ENCODE assay signal across 8 cellular contexts in genomic region chr9:133048595-133048994, GRCh38. TPM values are rescaled to one million over a fixed set of nuclear protein-coding genes. Genes with fewer than 3 reads are reported as not detected.
A peak's percentile ranks its signal among the peaks of the same experiment; 100 is the strongest.
DNase-seq lines count a peak whose midpoint lies in the region; ATAC-seq and TF ChIP-seq lines count a peak whose summit lies in the region.

No MANE protein-coding gene starts in this region.

- DNase-seq in activated CD4-positive, CD25-positive, alpha-beta regulatory T cell (lab: John Stamatoyannopoulos, UW) = no peak
- DNase-seq in NCI-H2171 treated with DMSO at 0.1 percent for 48 hours (lab: John Stamatoyannopoulos, UW) = peak; percentile 65
- peak in 29 of 61 donors; percentile 2 to 50 (median 25) for DNase-seq in caudate nucleus (lab: John Stamatoyannopoulos, UW)
- no peak for DNase-seq in natural killer cell
- no peak for DNase-seq in NCI-H2029 treated with DMSO at 0.1 percent for 48 hours (lab: John Stamatoyannopoulos, UW)

- peaks cover 0 to 8% of the 10 kb centered on the region in 2 donors for H3K4me1 Mint-ChIP-seq in natural killer cell

- H3K27me3 Mint-ChIP-seq in natural killer cell (ENCODE audit: low read depth in 2 of 2) = no peaks in the 10 kb centered on the region

- H3K36me3 Mint-ChIP-seq in natural killer cell = no peaks in the 10 kb centered on the region

- no peak for TF ChIP-seq CTCF in natural killer cell (IDR thresholded peaks at IDR 0.05)

- ATAC-seq in activated CD4-positive, CD25-positive, alpha-beta regulatory T cell treated with anti-CD3 and anti-CD28 coated beads, Interleukin-2, amount 50 U/mL, for 24 hours = peak; percentile 51 to 63
- ATAC-seq in natural killer cell = peak in 2 of 3 donors; percentile 57 to 64
- no peak for ATAC-seq in GM21526 (IDR thresholded peaks at IDR 0.05; ENCODE audit: low FRiP score, unreplicated experiment)
- ATAC-seq in HG03378 (IDR thresholded peaks at IDR 0.05; ENCODE audit: unreplicated experiment) = no peak

- peak overlapping the region; percentile 48 for H3K27ac ChIP-seq in caudate nucleus (ENCODE audit: low read depth, low read length)

- H3K4me3 Mint-ChIP-seq in natural killer cell = no peak overlapping the region

- H3K27ac Mint-ChIP-seq in natural killer cell = no peak overlapping the region

- no peaks in the 10 kb centered on the region for H3K9me3 Mint-ChIP-seq in natural killer cell

- intact Hi-C loops in natural killer cell (cut with micrococcal nuclease) = no loop called here

RNA-seq across cellular contexts. Expression of gene CEL, which starts 13.2 kb away (rescaled TPM):
- under 1 TPM; 0.18 to 0.68 (median 0.42) TPM for total RNA-seq in natural killer cell

RNA-seq across cellular contexts. Expression of gene GTF3C5, which starts 17.8 kb away (rescaled TPM):
- total RNA-seq in natural killer cell = 10 to 100 TPM; 52.6 to 69.2 (median 60.4) TPM

Comparison
In these comparisons a context has a peak if more than half of its experiments do, and no peak if none do; other contexts are left out.
1. ATAC-seq: peak in activated CD4-positive, CD25-positive, alpha-beta regulatory T cell treated with anti-CD3 and anti-CD28 coated beads, Interleukin-2, amount 50 U/mL, for 24 hours (2 of 2) and natural killer cell (2 of 3); none in GM21526 (single experiment) and HG03378 (single experiment).